In the genomic region with DNA sequence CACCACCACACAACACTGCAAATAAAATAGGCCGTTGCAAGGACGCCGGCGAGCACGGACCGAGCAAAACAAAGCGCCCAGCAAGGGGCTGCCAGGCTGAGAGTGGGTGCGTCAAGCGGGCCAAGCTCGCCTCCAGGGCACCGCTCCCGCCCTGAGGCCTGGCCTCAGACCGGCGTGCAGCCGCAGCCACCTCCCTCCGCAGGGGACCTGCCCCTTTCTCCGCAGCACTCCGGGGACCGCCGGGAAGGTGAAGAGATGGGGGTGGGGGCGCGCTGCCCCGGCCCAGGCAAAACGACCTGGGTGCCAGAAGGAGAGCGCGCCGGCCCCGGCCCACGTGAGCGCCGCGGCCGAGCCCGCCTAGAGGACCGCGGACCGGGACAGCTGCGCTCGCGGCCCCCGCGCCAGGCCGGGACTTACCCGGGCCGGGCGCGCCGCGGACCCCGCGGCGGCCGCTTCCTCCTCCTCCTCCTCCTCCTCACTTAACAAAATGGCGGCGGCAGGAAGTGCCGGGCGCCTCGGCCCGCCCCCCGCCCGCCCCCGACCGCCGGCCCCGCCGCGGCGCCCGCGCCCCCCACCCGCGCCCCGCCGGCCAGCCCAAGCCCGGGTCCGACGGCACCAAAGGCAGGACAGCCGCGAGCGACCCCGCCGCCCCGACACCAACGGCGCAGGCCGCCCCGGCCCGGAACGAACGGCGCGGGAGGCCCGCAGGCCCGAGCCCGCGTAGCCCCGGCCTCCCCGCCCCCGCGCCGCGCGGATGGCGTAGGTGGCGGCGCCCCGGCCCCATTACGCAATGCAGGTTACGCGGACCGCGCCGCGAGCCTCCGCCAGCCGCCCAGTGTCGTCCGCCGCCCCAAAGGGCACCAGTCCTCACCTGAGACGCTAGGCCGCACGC, we compare ENCODE assay signal across 8 cellular contexts.
DNase-seq lines count a peak whose midpoint lies in the region; ATAC-seq and TF ChIP-seq lines count a peak whose summit lies in the region.

No MANE protein-coding gene starts in this region.

- in situ Hi-C loops in astrocyte of the cerebellum (cut with HindIII; ENCODE audit: low sequenced_read_pairs): no loop called here

- no peaks in the 10 kb centered on the region for H3K9me3 ChIP-seq in iPS-18a (ENCODE audit: control insufficient read depth, low read depth, low read length)

- no peaks in the 10 kb centered on the region for H3K36me3 ChIP-seq in iPS-18a (ENCODE audit: control insufficient read depth, low read depth, low read length)

- peak overlapping the region; percentile 87 for H3K4me3 ChIP-seq in astrocyte of the cerebellum (ENCODE audit: low read depth, low read length)
- H3K4me3 ChIP-seq in iPS-18a (ENCODE audit: low read length): peak overlapping the region; percentile 94
- peak overlapping the region; percentile 74 to 98 (median 93) for H3K4me3 ChIP-seq in skin epidermis

- no peak for TF ChIP-seq CTCF in astrocyte of the cerebellum (IDR thresholded peaks at IDR 0.05; ENCODE audit: low read depth, low read length, missing control alignments)

- DNase-seq in AG20443 (ENCODE audit: low spot score): peak; percentile 75
- DNase-seq in HUDEP-2 (lab: John Stamatoyannopoulos, UW; ENCODE audit: unreplicated experiment in 76 of 76): peak in 42 of 76 experiments; percentile 13 to 69 (median 40)
- DNase-seq in T-helper 22 cell (ENCODE audit: low read depth): peak; percentile 47
- no peak for DNase-seq in astrocyte of the cerebellum (ENCODE audit: low read depth)
- DNase-seq in NCI-H524 treated with DMSO at 0.1 percent for 48 hours (lab: John Stamatoyannopoulos, UW): no peak

- H3K27ac ChIP-seq in iPS-18a (ENCODE audit: low read length): peak overlapping the region; percentile 41
- peak overlapping the region; percentile 82 to 98 (median 92) for H3K27ac ChIP-seq in skin epidermis

- no peaks in the 10 kb centered on the region for H3K27me3 ChIP-seq in iPS-18a (ENCODE audit: control insufficient read depth, insufficient read depth, low read length)

- ATAC-seq in GM19324 (IDR thresholded peaks at IDR 0.05; ENCODE audit: low FRiP score, unreplicated experiment): peak; percentile 44

- H3K9ac ChIP-seq in iPS-18a (ENCODE audit: low read length): peak overlapping the region; percentile 83

- H3K4me1 ChIP-seq in iPS-18a (ENCODE audit: control insufficient read depth, low read depth, low read length): peaks cover 15% of the 10 kb centered on the region

Comparison
In these comparisons a context has a peak if more than half of its experiments do, and no peak if none do; other contexts are left out.
1. DNase-seq: peak in AG20443 (single experiment), HUDEP-2 (42 of 76) and T-helper 22 cell (single experiment); none in astrocyte of the cerebellum (single experiment) and NCI-H524 treated with DMSO at 0.1 percent for 48 hours (single experiment).
2. Peak in every context shown above with its lines, with median percentiles within 50 percentile points of each other: H3K4me3 ChIP-seq.